16 cellular contexts compared by ENCODE assay signal in genomic region chr1:172969611-172970010, GRCh38.
DNase-seq lines count a peak whose midpoint lies in the region; ATAC-seq and TF ChIP-seq lines count a peak whose summit lies in the region.
"Had no signal": no experiment of that assay in that cellular context is flagged by ENCODE, and none has a peak within 500 bp of the region (broad histone marks: within the 10 kb centered on the region; RNA-seq: fewer than 3 reads in every experiment).

No MANE protein-coding gene starts in this region.

- H3K4me3 Mint-ChIP-seq in activated T-helper 2 cell treated with anti-CD3 and anti-CD28 coated beads, Interferon-gamma antibody, Interleukin-2, Interleukin-4, amounts not matched to agents 10 μg/mL and 5 μg/mL and 100 μg/mL, durations not matched to agents 14 hours and 24 hours and 36 hours (ENCODE audit: low read depth) = no peak overlapping the region
- H3K4me3 Mint-ChIP-seq in activated naive CD8-positive, alpha-beta T cell treated with anti-CD3 and anti-CD28 coated beads for 36 hours = no peak overlapping the region
- H3K4me3 Mint-ChIP-seq: activated CD8-positive, alpha-beta T cell treated with anti-CD3 and anti-CD28 coated beads, Interleukin-2, amount 10 ng/mL, durations not matched to agents 7 days and 5 days; effector memory CD8-positive, alpha-beta T cell; neural progenitor cell had no signal

- DNase-seq in GM03348 (ENCODE audit: low spot score) (peak; percentile 69), SJSA1 (ENCODE audit: low read depth in 1 of 2, low spot score in 2 of 2) (peak in 1 of 2 experiments; percentile 41), fibroblast of pulmonary artery (ENCODE audit: low read depth) (peak; percentile 81), renal cortical epithelial cell (ENCODE audit: low read depth) (peak; percentile 90)
- DNase-seq in activated T-helper 2 cell treated with anti-CD3 and anti-CD28 coated beads, Interferon-gamma antibody, Interleukin-2, Interleukin-4, amounts not matched to agents 10 μg/mL and 5 μg/mL and 100 μg/mL, durations not matched to agents 14 hours and 24 hours and 36 hours (ENCODE audit: low spot score) = no peak
- no peak for DNase-seq in activated naive CD8-positive, alpha-beta T cell treated with anti-CD3 and anti-CD28 coated beads for 36 hours
- DNase-seq: activated CD8-positive, alpha-beta T cell treated with anti-CD3 and anti-CD28 coated beads, Interleukin-2, amount 10 ng/mL, durations not matched to agents 7 days and 5 days; activated effector memory CD4-positive, alpha-beta T cell treated with Interleukin-2 at 50 U/mL for 16 hours; effector memory CD8-positive, alpha-beta T cell; left ventricle myocardium superior; NCI-H2081 treated with DMSO at 0.1 percent for 48 hours; right lobe of liver; stimulated activated naive CD4-positive, alpha-beta T cell had no signal

- peaks cover 44% of the 10 kb centered on the region for H3K4me1 ChIP-seq in SJSA1 (replicated peaks)
- H3K4me1 ChIP-seq: HAP-1, right lobe of liver had no signal

- no peak for TF ChIP-seq CTCF in fibroblast of pulmonary artery (IDR thresholded peaks at IDR 0.05; ENCODE audit: low read length, missing control alignments)

- no peaks in the 10 kb centered on the region for H3K36me3 ChIP-seq in SJSA1
- H3K36me3 ChIP-seq: HAP-1, neural progenitor cell, right lobe of liver had no signal

- H3K9me3 ChIP-seq in SJSA1 (replicated peaks) = no peaks in the 10 kb centered on the region
- H3K9me3 ChIP-seq: HAP-1, right lobe of liver had no signal

- no peaks in the 10 kb centered on the region for H3K9me3 Mint-ChIP-seq in activated T-helper 2 cell treated with anti-CD3 and anti-CD28 coated beads, Interferon-gamma antibody, Interleukin-2, Interleukin-4, amounts not matched to agents 10 μg/mL and 5 μg/mL and 100 μg/mL, durations not matched to agents 14 hours and 24 hours and 36 hours
- H3K9me3 Mint-ChIP-seq in activated naive CD8-positive, alpha-beta T cell treated with anti-CD3 and anti-CD28 coated beads for 36 hours = no peaks in the 10 kb centered on the region
- H3K9me3 Mint-ChIP-seq: effector memory CD8-positive, alpha-beta T cell; neural progenitor cell had no signal

- intact Hi-C loops in activated T-helper 2 cell treated with anti-CD3 and anti-CD28 coated beads, Interferon-gamma antibody, Interleukin-2, Interleukin-4, amounts not matched to agents 10 μg/mL and 5 μg/mL and 100 μg/mL, durations not matched to agents 14 hours and 24 hours and 36 hours (cut with micrococcal nuclease) = loop anchor here (5.0 to 10.0 kb wide), 4 partner anchors 132 to 1525 kb away; no protein-coding TSS in a partner anchor

- ATAC-seq in GM19455 (IDR thresholded peaks at IDR 0.05; ENCODE audit: unreplicated experiment) = no peak
- ATAC-seq: activated CD8-positive, alpha-beta T cell treated with anti-CD3 and anti-CD28 coated beads, Interleukin-2, amount 10 ng/mL, durations not matched to agents 7 days and 5 days; effector memory CD8-positive, alpha-beta T cell; left ventricle myocardium superior had no signal

- H3K27ac ChIP-seq in SJSA1 = 0 out of 2 replicates have a peak overlapping the region, but pooled peaks have one; percentile 33
- H3K27ac ChIP-seq: neural progenitor cell, right lobe of liver had no signal

- peaks cover 31% of the 10 kb centered on the region for H3K27me3 Mint-ChIP-seq in activated T-helper 2 cell treated with anti-CD3 and anti-CD28 coated beads, Interferon-gamma antibody, Interleukin-2, Interleukin-4, amounts not matched to agents 10 μg/mL and 5 μg/mL and 100 μg/mL, durations not matched to agents 14 hours and 24 hours and 36 hours (ENCODE audit: low read depth)
- no peaks in the 10 kb centered on the region for H3K27me3 Mint-ChIP-seq in activated naive CD8-positive, alpha-beta T cell treated with anti-CD3 and anti-CD28 coated beads for 36 hours
- H3K27me3 Mint-ChIP-seq: effector memory CD8-positive, alpha-beta T cell had no signal

- no peaks in the 10 kb centered on the region for H3K36me3 Mint-ChIP-seq in activated T-helper 2 cell treated with anti-CD3 and anti-CD28 coated beads, Interferon-gamma antibody, Interleukin-2, Interleukin-4, amounts not matched to agents 10 μg/mL and 5 μg/mL and 100 μg/mL, durations not matched to agents 14 hours and 24 hours and 36 hours (ENCODE audit: low read depth)
- peaks cover 2% of the 10 kb centered on the region for H3K36me3 Mint-ChIP-seq in activated naive CD8-positive, alpha-beta T cell treated with anti-CD3 and anti-CD28 coated beads for 36 hours
- H3K36me3 Mint-ChIP-seq: neural progenitor cell had no signal

- no peaks in the 10 kb centered on the region for H3K27me3 ChIP-seq in SJSA1 (replicated peaks)
- H3K27me3 ChIP-seq: neural progenitor cell, right lobe of liver had no signal

- no peak overlapping the region for H3K27ac Mint-ChIP-seq in activated T-helper 2 cell treated with anti-CD3 and anti-CD28 coated beads, Interferon-gamma antibody, Interleukin-2, Interleukin-4, amounts not matched to agents 10 μg/mL and 5 μg/mL and 100 μg/mL, durations not matched to agents 14 hours and 24 hours and 36 hours
- H3K27ac Mint-ChIP-seq in activated naive CD8-positive, alpha-beta T cell treated with anti-CD3 and anti-CD28 coated beads for 36 hours = no peak overlapping the region
- H3K27ac Mint-ChIP-seq: activated CD8-positive, alpha-beta T cell treated with anti-CD3 and anti-CD28 coated beads, Interleukin-2, amount 10 ng/mL, durations not matched to agents 7 days and 5 days; effector memory CD8-positive, alpha-beta T cell; neural progenitor cell had no signal

- peaks cover 14% of the 10 kb centered on the region for H3K4me1 Mint-ChIP-seq in activated T-helper 2 cell treated with anti-CD3 and anti-CD28 coated beads, Interferon-gamma antibody, Interleukin-2, Interleukin-4, amounts not matched to agents 10 μg/mL and 5 μg/mL and 100 μg/mL, durations not matched to agents 14 hours and 24 hours and 36 hours (ENCODE audit: low read depth)
- H3K4me1 Mint-ChIP-seq in activated naive CD8-positive, alpha-beta T cell treated with anti-CD3 and anti-CD28 coated beads for 36 hours = peaks cover 24% of the 10 kb centered on the region

- H3K4me3 ChIP-seq in SJSA1 (no peak overlapping the region), fibroblast of pulmonary artery (replicated peaks; ENCODE audit: low read depth, low read length) (no peak overlapping the region)
- H3K4me3 ChIP-seq: HAP-1, neural progenitor cell, right lobe of liver had no signal

Comparison
In these comparisons a context has a peak if more than half of its experiments do, and no peak if none do; other contexts are left out.
1. DNase-seq: peak in GM03348 (single experiment), fibroblast of pulmonary artery (single experiment) and renal cortical epithelial cell (single experiment); none in activated T-helper 2 cell treated with anti-CD3 and anti-CD28 coated beads, Interferon-gamma antibody, Interleukin-2, Interleukin-4, amounts not matched to agents 10 μg/mL and 5 μg/mL and 100 μg/mL, durations not matched to agents 14 hours and 24 hours and 36 hours (single experiment) and activated naive CD8-positive, alpha-beta T cell treated with anti-CD3 and anti-CD28 coated beads for 36 hours (single experiment).